In the genomic region with DNA sequence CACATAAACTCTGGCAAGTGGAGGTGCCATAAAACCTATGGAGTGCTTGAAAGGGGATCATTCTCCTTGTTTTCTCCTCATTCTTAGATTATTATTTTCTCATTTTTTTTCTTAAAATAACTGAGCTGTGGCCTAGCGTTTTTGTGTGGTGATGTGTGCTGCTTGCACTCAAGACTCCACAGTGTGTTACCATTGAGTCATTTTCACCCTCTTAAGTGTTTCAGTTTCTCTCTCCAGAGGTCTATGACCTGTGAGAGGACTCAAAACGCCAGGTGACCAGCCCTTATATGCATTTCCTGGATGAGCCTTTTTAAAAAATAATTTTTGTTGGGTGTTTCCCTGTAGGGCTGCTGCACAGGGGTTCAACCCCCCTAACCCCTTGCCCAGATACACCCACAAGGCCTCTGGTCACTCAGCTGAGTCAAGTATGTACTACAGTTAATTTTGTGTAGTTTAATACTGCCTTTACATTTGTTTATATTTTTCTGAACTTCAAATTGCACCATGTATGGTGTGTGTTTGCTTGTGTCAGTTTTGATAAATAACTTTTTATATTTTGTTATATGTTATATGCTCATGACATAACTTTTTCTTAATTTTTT, we compare ENCODE assay signal across 9 cellular contexts. TPM values are rescaled to one million over a fixed set of nuclear protein-coding genes. Genes with fewer than 3 reads are reported as not detected.
DNase-seq lines count a peak whose midpoint lies in the region; ATAC-seq and TF ChIP-seq lines count a peak whose summit lies in the region.
"Had no signal": no experiment of that assay in that cellular context is flagged by ENCODE, and none has a peak within 500 bp of the region (broad histone marks: within the 10 kb centered on the region; RNA-seq: fewer than 3 reads in every experiment).

No MANE protein-coding gene starts in this region.

- no peak overlapping the region for H3K27ac Mint-ChIP-seq in central memory CD8-positive, alpha-beta T cell (ENCODE audit: low read depth)
- H3K27ac Mint-ChIP-seq in progenitor cell of endocrine pancreas = no peak overlapping the region
- no peak overlapping the region for H3K27ac Mint-ChIP-seq in osteocyte (ENCODE audit: unreplicated experiment)

- no peak for DNase-seq in central memory CD8-positive, alpha-beta T cell (ENCODE audit: low spot score in 2 of 2)
- no peak for DNase-seq in PC-9
- DNase-seq in head of caudate nucleus = no peak
- DNase-seq in progenitor cell of endocrine pancreas (ENCODE audit: low spot score, unreplicated experiment) = no peak
- DNase-seq in osteocyte (ENCODE audit: extremely low spot score, unreplicated experiment) = no peak
- DNase-seq: MV-4-11 had no signal

- H3K4me3 ChIP-seq in PC-9 = no peak overlapping the region

- no peak overlapping the region for H3K27ac ChIP-seq in PC-9

- H2AFZ ChIP-seq in PC-9 = no peak overlapping the region

- no peaks in the 10 kb centered on the region for H3K27me3 ChIP-seq in PC-9 (ENCODE audit: insufficient read depth, low read depth)

- no TSS peak for BruUV-seq in PC-9 (replicated peaks; lab: Mats Ljungman, UMichigan)

- H3K9me3 Mint-ChIP-seq in central memory CD8-positive, alpha-beta T cell = no peaks in the 10 kb centered on the region
- H3K9me3 Mint-ChIP-seq in progenitor cell of endocrine pancreas (ENCODE audit: low read depth) (peaks cover 6% of the 10 kb centered on the region), osteocyte (ENCODE audit: unreplicated experiment) (peaks cover 7% of the 10 kb centered on the region)

- H3K27me3 Mint-ChIP-seq in central memory CD8-positive, alpha-beta T cell = no peaks in the 10 kb centered on the region
- H3K27me3 Mint-ChIP-seq in progenitor cell of endocrine pancreas (no peaks in the 10 kb centered on the region), osteocyte (ENCODE audit: unreplicated experiment) (no peaks in the 10 kb centered on the region)

- no peaks in the 10 kb centered on the region for H3F3A ChIP-seq in PC-9 (ENCODE audit: insufficient read depth, low read depth)

- peaks cover 9% of the 10 kb centered on the region for H3K4me1 Mint-ChIP-seq in central memory CD8-positive, alpha-beta T cell
- no peaks in the 10 kb centered on the region for H3K4me1 Mint-ChIP-seq in progenitor cell of endocrine pancreas (ENCODE audit: low read depth)
- no peaks in the 10 kb centered on the region for H3K4me1 Mint-ChIP-seq in osteocyte (ENCODE audit: unreplicated experiment)

- POLR2A ChIA-PET in PC-9 (lab: Charles Lee; ENCODE audit: unreplicated experiment) = no interaction called here

- H3K9me3 ChIP-seq in PC-9 (ENCODE audit: insufficient read depth, low read depth) = peaks cover 4% of the 10 kb centered on the region; the same call in 1 of the 2 replicates

- H3K79me2 ChIP-seq in PC-9 (ENCODE audit: low read depth) = no peaks in the 10 kb centered on the region

- no peaks in the 10 kb centered on the region for H3K4me1 ChIP-seq in PC-9 (replicated peaks; ENCODE audit: insufficient read depth)

- H3K9me2 ChIP-seq in PC-9 (ENCODE audit: insufficient read depth) = no peaks in the 10 kb centered on the region

- intact Hi-C loops in PC-9 (cut with micrococcal nuclease; ENCODE audit: unreplicated experiment) = no loop called here
- intact Hi-C loops in head of caudate nucleus (cut with DNase I) = no loop called here

- no peak for TF ChIP-seq CTCF in PC-9 (conservative IDR thresholded peaks at IDR 0.05)
- TF ChIP-seq CTCF in progenitor cell of endocrine pancreas (IDR thresholded peaks at IDR 0.05; ENCODE audit: unreplicated experiment) = no peak
- TF ChIP-seq CTCF in osteocyte (IDR thresholded peaks at IDR 0.05) = no peak

- no peak overlapping the region for H3K4me2 ChIP-seq in PC-9

- peak; percentile 96 for ATAC-seq in GM18508 (IDR thresholded peaks at IDR 0.05; ENCODE audit: insufficient read depth, unreplicated experiment)
- ATAC-seq in GM21390 (IDR thresholded peaks at IDR 0.05; ENCODE audit: unreplicated experiment) = peak; percentile 98
- peak; percentile 98 for ATAC-seq in HG03196 (IDR thresholded peaks at IDR 0.05; ENCODE audit: unreplicated experiment)
- ATAC-seq in central memory CD8-positive, alpha-beta T cell (replicated peaks; ENCODE audit: extremely low read depth, poor library complexity, severe bottlenecking) = peak; percentile 40

- no peaks in the 10 kb centered on the region for H4K20me1 ChIP-seq in PC-9 (ENCODE audit: insufficient read depth)

- H3K36me3 Mint-ChIP-seq in central memory CD8-positive, alpha-beta T cell (ENCODE audit: insufficient read depth) = no peaks in the 10 kb centered on the region
- H3K36me3 Mint-ChIP-seq in progenitor cell of endocrine pancreas (ENCODE audit: insufficient read depth) (peaks cover 3% of the 10 kb centered on the region), osteocyte (ENCODE audit: unreplicated experiment) (peaks cover 2% of the 10 kb centered on the region)

- CTCF ChIA-PET in PC-9 (lab: Charles Lee) = no interaction called here

- H3K4me3 Mint-ChIP-seq in central memory CD8-positive, alpha-beta T cell = no peak overlapping the region
- H3K4me3 Mint-ChIP-seq in progenitor cell of endocrine pancreas (ENCODE audit: low read depth) (no peak overlapping the region), osteocyte (ENCODE audit: unreplicated experiment) (no peak overlapping the region)

- no peaks in the 10 kb centered on the region for H3K36me3 ChIP-seq in PC-9 (ENCODE audit: low read depth)

RNA-seq across cellular contexts. Expression of a gene that starts 15.4 kb away (rescaled TPM):
- total RNA-seq in PC-9 (2021) (not detected in 2 replicates), progenitor cell of endocrine pancreas (not detected in 2 replicates), osteocyte (not detected in 2 replicates)

RNA-seq across cellular contexts. Expression of a gene that starts 47.1 kb away (rescaled TPM):
- total RNA-seq in PC-9 (2021) = 66.8 and 68.9 TPM in 2 replicates
- total RNA-seq in progenitor cell of endocrine pancreas = 26.9 and 30.8 TPM in 2 replicates
- 39.8 and 46.3 TPM in 2 replicates for total RNA-seq in osteocyte

RNA-seq across cellular contexts. Expression of a gene that starts 47.2 kb away (rescaled TPM):
- total RNA-seq in PC-9 (2021) = 24.2 and 35.7 TPM in 2 replicates
- 33.8 and 36.8 TPM in 2 replicates for total RNA-seq in progenitor cell of endocrine pancreas
- 51.4 and 51.6 TPM in 2 replicates for total RNA-seq in osteocyte

Comparison
In these comparisons a context has a peak if more than half of its experiments do, and no peak if none do; other contexts are left out.
1. ATAC-seq: peak in every context shown above with its lines; median percentile 98 in GM21390; 98 in HG03196; 96 in GM18508; 40 in central memory CD8-positive, alpha-beta T cell.